8 cellular contexts compared by ENCODE assay signal in genomic region chr6:133952815-133953633, GRCh38. TPM values are rescaled to one million over a fixed set of nuclear protein-coding genes. Genes with fewer than 3 reads are reported as not detected.
DNase-seq lines count a peak whose midpoint lies in the region; ATAC-seq and TF ChIP-seq lines count a peak whose summit lies in the region.

TSS of gene TBPL1 (plus strand) at chr6:133953224. CDS start at chr6:133980126, 26,902 bp downstream.

- H3K27ac ChIP-seq in upper lobe of right lung = peak within 1 kb of the TSS; percentile 87

- ATAC-seq in HG02870 (IDR thresholded peaks at IDR 0.05; ENCODE audit: unreplicated experiment) (peak; percentile 92), left cardiac atrium (peak; percentile 94 to 98), upper lobe of right lung (peak; percentile 98)

- no peaks in the 10 kb centered on the region for H3K9me3 ChIP-seq in upper lobe of right lung

- TF ChIP-seq POLR2A in GM15510 (IDR thresholded peaks at IDR 0.05; ENCODE audit: borderline replicate concordance, extremely low read depth, insufficient read length) = peak; percentile 85

- H3K4me3 ChIP-seq in upper lobe of right lung = peak within 1 kb of the TSS; percentile 82

- intact Hi-C loops in T-helper 1 cell treated with Interleukin-12 subunit alpha and Interleukin-12 subunit beta and Interleukin-4 antibody, amounts not matched to agents 30 ng/mL and 1 ng/mL, for 36 hours (cut with micrococcal nuclease) = loop anchor here (1.0 to 5.0 kb wide), 10 partner anchors 16 to 1544 kb away; partner anchors contain the start of genes AHI1, RPS12 and SLC2A12
- intact Hi-C loops in left cardiac atrium (cut with DNase I) = no loop called here
- intact Hi-C loops in posterior vena cava (cut with DNase I) = no loop called here
- intact Hi-C loops in upper lobe of right lung (cut with DNase I) = no loop called here

- no peaks in the 10 kb centered on the region for H3K27me3 ChIP-seq in upper lobe of right lung

- peaks cover 26% of the 10 kb centered on the region for H3K4me1 ChIP-seq in upper lobe of right lung

- no peaks in the 10 kb centered on the region for H3K36me3 ChIP-seq in upper lobe of right lung

- no peak for TF ChIP-seq CTCF in upper lobe of right lung (IDR thresholded peaks at IDR 0.05)

- peak; percentile 99 for DNase-seq in NCI-H146 (lab: John Stamatoyannopoulos, UW)
- DNase-seq in amniotic epithelial cell (ENCODE audit: low read depth) = peak; percentile 94
- DNase-seq in left cardiac atrium = peak; percentile 97
- peak; percentile 98 for DNase-seq in posterior vena cava (ENCODE audit: low spot score)
- peak; percentile 96 for DNase-seq in upper lobe of right lung

RNA-seq across cellular contexts. Expression of gene TBPL1, which starts in this region (rescaled TPM):
- total RNA-seq in T-helper 1 cell treated with Interleukin-12 subunit alpha and Interleukin-12 subunit beta and Interleukin-4 antibody, amounts not matched to agents 30 ng/mL and 1 ng/mL, for 36 hours = 27.5 and 34.5 TPM in 2 replicates
- 10 to 100 TPM; 17.8 to 22.8 TPM for total RNA-seq in left cardiac atrium
- 10 to 100 TPM; 16.3 to 19.6 TPM for total RNA-seq in posterior vena cava
- total RNA-seq in upper lobe of right lung = 18.7 TPM

Comparison
In these comparisons a context has a peak if more than half of its experiments do, and no peak if none do; other contexts are left out.
1. Peak in every context shown above with its lines: DNase-seq, ATAC-seq, H3K4me3 ChIP-seq and H3K27ac ChIP-seq.